Comparison of ENCODE assay signal across 8 cellular contexts in genomic region chr9:136327313-136327971, GRCh38. TPM values are rescaled to one million over a fixed set of nuclear protein-coding genes. Genes with fewer than 3 reads are reported as not detected.
A peak's percentile ranks its signal among the peaks of the same experiment; 100 is the strongest.
DNase-seq lines count a peak whose midpoint lies in the region; ATAC-seq and FAIRE-seq lines count a peak whose summit lies in the region.

A gene with protein sequence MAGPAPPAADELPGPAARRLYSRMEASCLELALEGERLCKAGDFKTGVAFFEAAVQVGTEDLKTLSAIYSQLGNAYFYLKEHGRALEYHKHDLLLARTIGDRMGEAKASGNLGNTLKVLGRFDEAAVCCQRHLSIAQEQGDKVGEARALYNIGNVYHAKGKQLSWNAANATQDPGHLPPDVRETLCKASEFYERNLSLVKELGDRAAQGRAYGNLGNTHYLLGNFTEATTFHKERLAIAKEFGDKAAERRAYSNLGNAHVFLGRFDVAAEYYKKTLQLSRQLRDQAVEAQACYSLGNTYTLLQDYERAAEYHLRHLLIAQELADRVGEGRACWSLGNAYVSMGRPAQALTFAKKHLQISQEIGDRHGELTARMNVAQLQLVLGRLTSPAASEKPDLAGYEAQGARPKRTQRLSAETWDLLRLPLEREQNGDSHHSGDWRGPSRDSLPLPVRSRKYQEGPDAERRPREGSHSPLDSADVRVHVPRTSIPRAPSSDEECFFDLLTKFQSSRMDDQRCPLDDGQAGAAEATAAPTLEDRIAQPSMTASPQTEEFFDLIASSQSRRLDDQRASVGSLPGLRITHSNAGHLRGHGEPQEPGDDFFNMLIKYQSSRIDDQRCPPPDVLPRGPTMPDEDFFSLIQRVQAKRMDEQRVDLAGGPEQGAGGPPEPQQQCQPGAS (plus strand): TSS chr9:136327539. CDS start chr9:136327696, 157 bp downstream.

- peak within 1 kb of the TSS; percentile 67 to 74 for H3K4me3 Mint-ChIP-seq in effector memory CD8-positive, alpha-beta T cell

- peak within 1 kb of the TSS in 1 of 2 donors; percentile 63 for H3K27ac Mint-ChIP-seq in effector memory CD8-positive, alpha-beta T cell

- DNase-seq in AG08395 (ENCODE audit: low spot score) (peak; percentile 82), HTR-8/SVneo (ENCODE audit: insufficient read length, low spot score) (peak; percentile 49), lung microvascular endothelial cell (ENCODE audit: low read depth in 2 of 2) (peak; percentile 67 to 80), KBM-7 (no peak), NCI-H1048 (lab: John Stamatoyannopoulos, UW) (no peak)
- peak; percentile 28 to 42 for DNase-seq in activated CD4-positive, alpha-beta T cell treated with anti-CD3 and anti-CD28 coated beads, Interleukin-2, amount 50 U/mL, for 4 hours
- no peak for DNase-seq in effector memory CD8-positive, alpha-beta T cell
- peak in 4 of 6 experiments; percentile 17 to 39 (median 18) for DNase-seq in stimulated activated naive CD4-positive, alpha-beta T cell (lab: John Stamatoyannopoulos, UW)

- H3K4me1 Mint-ChIP-seq in effector memory CD8-positive, alpha-beta T cell (ENCODE audit: low read depth in 2 of 2) = peaks cover 0 to 3% of the 10 kb centered on the region in 2 donors

- H3K9me3 Mint-ChIP-seq in effector memory CD8-positive, alpha-beta T cell = no peaks in the 10 kb centered on the region

- H3K27me3 Mint-ChIP-seq in effector memory CD8-positive, alpha-beta T cell = no peaks in the 10 kb centered on the region

- in situ Hi-C loops in KBM-7 (cut with MboI; ENCODE audit: low pct_unique_long_range_greater_than_20kb, low sequenced_read_pairs) = no loop called here

- peaks cover 3% of the 10 kb centered on the region for H3K36me3 Mint-ChIP-seq in effector memory CD8-positive, alpha-beta T cell (ENCODE audit: insufficient read depth)

- peak; percentile 93 for FAIRE-seq in HTR-8/SVneo (lab: Jason Lieb, UNC)

- peak; percentile 76 for ATAC-seq in effector memory CD8-positive, alpha-beta T cell (replicated peaks)

RNA-seq across cellular contexts. Expression of the gene that starts here (rescaled TPM):
- total RNA-seq in lung microvascular endothelial cell = 14.8 and 30.2 TPM in 2 replicates

Comparison
In these comparisons a context has a peak if more than half of its experiments do, and no peak if none do; other contexts are left out.
1. DNase-seq: peak in AG08395 (single experiment), HTR-8/SVneo (single experiment), activated CD4-positive, alpha-beta T cell treated with anti-CD3 and anti-CD28 coated beads, Interleukin-2, amount 50 U/mL, for 4 hours (2 of 2), lung microvascular endothelial cell (2 of 2) and stimulated activated naive CD4-positive, alpha-beta T cell (4 of 6); none in effector memory CD8-positive, alpha-beta T cell (0 of 3), KBM-7 (single experiment) and NCI-H1048 (single experiment).